In genomic region chr14:101561145-101561896, GRCh38 we compare ENCODE assay signal across 12 cellular contexts. TPM values are rescaled to one million over a fixed set of nuclear protein-coding genes. Genes with fewer than 3 reads are reported as not detected.
A peak's percentile ranks its signal among the peaks of the same experiment; 100 is the strongest.
DNase-seq lines count a peak whose midpoint lies in the region; ATAC-seq and TF ChIP-seq lines count a peak whose summit lies in the region.
"Had no signal": no experiment of that assay in that cellular context is flagged by ENCODE, and none has a peak within 500 bp of the region (broad histone marks: within the 10 kb centered on the region; RNA-seq: fewer than 3 reads in every experiment).

Gene DIO3, plus strand, starts transcription at chr14:101561495.

- peak within 1 kb of the TSS; percentile 57 for H3K27ac Mint-ChIP-seq in activated CD8-positive, alpha-beta T cell treated with anti-CD3 and anti-CD28 coated beads, Interleukin-2, amount 10 ng/mL, durations not matched to agents 7 days and 5 days
- H3K27ac Mint-ChIP-seq in activated CD8-positive, alpha-beta T cell treated with anti-CD3 and anti-CD28 coated beads for 36 hours, result no peak within 1 kb of the TSS

- no peaks in the 10 kb centered on the region for H4K20me1 ChIP-seq in PC-3 (ENCODE audit: low read length)

- H3K4me3 Mint-ChIP-seq in activated CD8-positive, alpha-beta T cell treated with anti-CD3 and anti-CD28 coated beads, Interleukin-2, amount 10 ng/mL, durations not matched to agents 7 days and 5 days, result peak within 1 kb of the TSS; percentile 38
- no peak within 1 kb of the TSS for H3K4me3 Mint-ChIP-seq in activated CD8-positive, alpha-beta T cell treated with anti-CD3 and anti-CD28 coated beads for 36 hours

- no peak for TF ChIP-seq CTCF in activated CD8-positive, alpha-beta T cell treated with anti-CD3 and anti-CD28 coated beads for 36 hours (IDR thresholded peaks at IDR 0.05)
- no peak for TF ChIP-seq CTCF in PC-3 (conservative IDR thresholded peaks at IDR 0.05; ENCODE audit: low read depth, low read length)
- TF ChIP-seq CTCF in suprapubic skin (IDR thresholded peaks at IDR 0.05), result no peak

- H3K36me3 Mint-ChIP-seq in activated CD8-positive, alpha-beta T cell treated with anti-CD3 and anti-CD28 coated beads, Interleukin-2, amount 10 ng/mL, durations not matched to agents 7 days and 5 days (ENCODE audit: low read depth), result peaks cover 18% of the 10 kb centered on the region
- H3K36me3 Mint-ChIP-seq in activated CD8-positive, alpha-beta T cell treated with anti-CD3 and anti-CD28 coated beads for 36 hours (ENCODE audit: low read depth), result peaks cover 7% of the 10 kb centered on the region

- H3K9ac ChIP-seq in PC-3 (ENCODE audit: low read length), result no peak within 1 kb of the TSS
- H3K9ac ChIP-seq: parathyroid adenoma had no signal

- H2AFZ ChIP-seq in PC-3 (ENCODE audit: low read length), result no peak within 1 kb of the TSS
- H2AFZ ChIP-seq: parathyroid adenoma had no signal

- no peaks in the 10 kb centered on the region for H3F3A ChIP-seq in PC-3 (ENCODE audit: low read length, unreplicated experiment)

- ATAC-seq in activated CD8-positive, alpha-beta T cell treated with anti-CD3 and anti-CD28 coated beads, Interleukin-2, amount 10 ng/mL, durations not matched to agents 7 days and 5 days, result no peak
- no peak for ATAC-seq in activated CD8-positive, alpha-beta T cell treated with anti-CD3 and anti-CD28 coated beads for 36 hours
- ATAC-seq in PC-3, result peak; percentile 73
- ATAC-seq: heart left ventricle had no signal

- H3K4me3 ChIP-seq in PC-3 (ENCODE audit: low read length) (no peak within 1 kb of the TSS; the same call in 1 of the 2 replicates), suprapubic skin (peak within 1 kb of the TSS; percentile 50)

- no peak for DNase-seq in activated CD8-positive, alpha-beta T cell treated with anti-CD3 and anti-CD28 coated beads, Interleukin-2, amount 10 ng/mL, durations not matched to agents 7 days and 5 days
- no peak for DNase-seq in activated CD8-positive, alpha-beta T cell treated with anti-CD3 and anti-CD28 coated beads for 36 hours
- DNase-seq in PC-3, result peak; percentile 79
- peak; percentile 94 for DNase-seq in islet precursor cell
- no peak for DNase-seq in suprapubic skin (ENCODE audit: low spot score in 2 of 2)
- DNase-seq in AG08395 (ENCODE audit: low spot score), result no peak
- DNase-seq in GM19238 (ENCODE audit: insufficient read length, low spot score), result no peak
- no peak for DNase-seq in foreskin melanocyte
- DNase-seq: activated CD4-positive, alpha-beta T cell treated with anti-CD3 and anti-CD28 coated beads, Interleukin-2, amount 50 U/mL, for 48 hours; RPMI8226 had no signal

- TSS peak; percentile 39 for BruUV-seq in PC-3 (replicated peaks; lab: Mats Ljungman, UMichigan)

- H3K9me3 ChIP-seq in PC-3 (ENCODE audit: low read length), result no peaks in the 10 kb centered on the region
- no peaks in the 10 kb centered on the region for H3K9me3 ChIP-seq in suprapubic skin

- 19% methylated on average over 45 of the region's 73 CpGs for WGBS in suprapubic skin

- no peaks in the 10 kb centered on the region for H3K36me3 ChIP-seq in PC-3 (ENCODE audit: low read depth, low read length)
- no peaks in the 10 kb centered on the region for H3K36me3 ChIP-seq in suprapubic skin
- H3K36me3 ChIP-seq: heart left ventricle had no signal

- peaks cover 3% of the 10 kb centered on the region for H3K4me1 Mint-ChIP-seq in activated CD8-positive, alpha-beta T cell treated with anti-CD3 and anti-CD28 coated beads, Interleukin-2, amount 10 ng/mL, durations not matched to agents 7 days and 5 days (ENCODE audit: low read depth)
- H3K4me1 Mint-ChIP-seq in activated CD8-positive, alpha-beta T cell treated with anti-CD3 and anti-CD28 coated beads for 36 hours (ENCODE audit: low read depth), result peaks cover 6% of the 10 kb centered on the region

- peaks cover 16% of the 10 kb centered on the region for H3K79me2 ChIP-seq in PC-3 (ENCODE audit: low read length)
- H3K79me2 ChIP-seq: parathyroid adenoma had no signal

- peaks cover 46% of the 10 kb centered on the region for H3K27me3 ChIP-seq in PC-3 (ENCODE audit: low read length)
- H3K27me3 ChIP-seq in suprapubic skin, result peaks cover 97% of the 10 kb centered on the region

- H3K9me3 Mint-ChIP-seq in activated CD8-positive, alpha-beta T cell treated with anti-CD3 and anti-CD28 coated beads, Interleukin-2, amount 10 ng/mL, durations not matched to agents 7 days and 5 days (ENCODE audit: insufficient read depth), result peaks cover 11% of the 10 kb centered on the region
- peaks cover 5% of the 10 kb centered on the region for H3K9me3 Mint-ChIP-seq in activated CD8-positive, alpha-beta T cell treated with anti-CD3 and anti-CD28 coated beads for 36 hours

- TF ChIP-seq POLR2A in suprapubic skin (IDR thresholded peaks at IDR 0.05), result no peak

- TF ChIP-seq EP300 in suprapubic skin (IDR thresholded peaks at IDR 0.05), result no peak

- H3K27me3 Mint-ChIP-seq in activated CD8-positive, alpha-beta T cell treated with anti-CD3 and anti-CD28 coated beads, Interleukin-2, amount 10 ng/mL, durations not matched to agents 7 days and 5 days (ENCODE audit: low read depth), result peaks cover 61% of the 10 kb centered on the region
- H3K27me3 Mint-ChIP-seq in activated CD8-positive, alpha-beta T cell treated with anti-CD3 and anti-CD28 coated beads for 36 hours, result peaks cover 60% of the 10 kb centered on the region

- no peaks in the 10 kb centered on the region for H3K9me2 ChIP-seq in PC-3 (replicated peaks; ENCODE audit: low read length)

- CTCF ChIA-PET in activated CD8-positive, alpha-beta T cell treated with anti-CD3 and anti-CD28 coated beads, Interleukin-2, amount 10 ng/mL, durations not matched to agents 7 days and 5 days (lab: Charles Lee), result no interaction called here
- CTCF ChIA-PET in activated CD8-positive, alpha-beta T cell treated with anti-CD3 and anti-CD28 coated beads for 36 hours (lab: Charles Lee), result no interaction called here
- CTCF ChIA-PET in PC-3 (lab: Charles Lee), result no interaction called here

- no peaks in the 10 kb centered on the region for H3K4me1 ChIP-seq in PC-3 (ENCODE audit: insufficient read depth, low read length)
- H3K4me1 ChIP-seq in suprapubic skin, result peaks cover 36% of the 10 kb centered on the region
- H3K4me1 ChIP-seq: parathyroid adenoma had no signal

- intact Hi-C loops in activated CD8-positive, alpha-beta T cell treated with anti-CD3 and anti-CD28 coated beads for 36 hours (cut with micrococcal nuclease), result no loop called here
- intact Hi-C loops in PC-3 (cut with micrococcal nuclease), result no loop called here

- no peak within 1 kb of the TSS for H3K4me2 ChIP-seq in PC-3 (ENCODE audit: low read length)

- no peak within 1 kb of the TSS for H3K27ac ChIP-seq in PC-3 (ENCODE audit: low read length)
- no peak within 1 kb of the TSS for H3K27ac ChIP-seq in suprapubic skin
- H3K27ac ChIP-seq: parathyroid adenoma had no signal

- POLR2A ChIA-PET in activated CD8-positive, alpha-beta T cell treated with anti-CD3 and anti-CD28 coated beads, Interleukin-2, amount 10 ng/mL, durations not matched to agents 7 days and 5 days (lab: Charles Lee), result no interaction called here
- POLR2A ChIA-PET in activated CD8-positive, alpha-beta T cell treated with anti-CD3 and anti-CD28 coated beads for 36 hours (lab: Charles Lee), result no interaction called here
- POLR2A ChIA-PET in PC-3 (lab: Charles Lee; ENCODE audit: unreplicated experiment), result interaction anchor here (0.7 kb wide), 1 partner anchor 432 kb away, joined by 5 read pairs; no protein-coding TSS in a partner anchor

RNA-seq across cellular contexts. Expression of gene DIO3, which starts in this region (rescaled TPM):
- total RNA-seq in activated CD8-positive, alpha-beta T cell treated with anti-CD3 and anti-CD28 coated beads, Interleukin-2, amount 10 ng/mL, durations not matched to agents 7 days and 5 days, result not detected
- total RNA-seq in activated CD8-positive, alpha-beta T cell treated with anti-CD3 and anti-CD28 coated beads for 36 hours, result not detected
- total RNA-seq in PC-3 (2014; rRNA removed), result 4.9 and 5.8 TPM in 2 replicates
- total RNA-seq in suprapubic skin, result under 1 TPM; 0.44 to 0.89 (median 0.82) TPM

Comparison
In these comparisons a context has a peak if more than half of its experiments do, and no peak if none do; other contexts are left out.
1. DNase-seq: peak in PC-3 (single experiment) and islet precursor cell (single experiment); none in activated CD8-positive, alpha-beta T cell treated with anti-CD3 and anti-CD28 coated beads, Interleukin-2, amount 10 ng/mL, durations not matched to agents 7 days and 5 days (single experiment), activated CD8-positive, alpha-beta T cell treated with anti-CD3 and anti-CD28 coated beads for 36 hours (single experiment), suprapubic skin (0 of 2), AG08395 (single experiment), GM19238 (single experiment) and foreskin melanocyte (single experiment).